In the genomic region with DNA sequence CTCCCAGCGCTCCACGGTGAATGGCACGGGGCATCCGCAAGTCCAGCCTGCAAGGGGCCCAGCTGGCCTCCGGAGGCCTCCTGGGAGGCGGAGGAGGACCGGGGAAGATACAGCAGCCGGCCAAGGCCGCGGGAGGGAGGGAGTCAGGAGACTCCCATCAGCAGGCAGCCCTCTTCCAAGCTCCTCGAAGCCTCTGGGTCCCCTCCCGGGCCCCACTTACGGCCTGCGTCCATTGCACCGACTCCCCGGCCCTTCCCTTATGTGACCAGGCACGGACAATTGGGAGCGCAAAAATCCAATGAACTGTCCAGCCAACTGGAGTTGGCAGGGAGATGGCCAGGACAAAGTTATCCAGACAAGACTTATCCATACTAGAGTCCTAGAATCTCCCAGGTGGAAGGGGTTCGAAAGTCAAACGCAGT, we compare ENCODE assay signal across 8 cellular contexts. TPM values are rescaled to one million over a fixed set of nuclear protein-coding genes. Genes with fewer than 3 reads are reported as not detected.
DNase-seq lines count a peak whose midpoint lies in the region; ATAC-seq, FAIRE-seq and TF ChIP-seq lines count a peak whose summit lies in the region.

No MANE protein-coding gene starts in this region.

- peaks cover 25% of the 10 kb centered on the region for H3K4me1 ChIP-seq in A549
- peaks cover 23% of the 10 kb centered on the region for H3K4me1 ChIP-seq in HUES48 (ENCODE audit: control insufficient read depth, insufficient read depth, low read length)
- H3K4me1 ChIP-seq in tibial nerve, result peaks cover 0 to 64% (median 13%) of the 10 kb centered on the region in 4 donors

- TF ChIP-seq POLR2A in A549 (IDR thresholded peaks at IDR 0.05; ENCODE audit: low read length), result 0 out of 2 replicates have a peak, but pooled peaks have one; percentile 1
- no peak for TF ChIP-seq POLR2A in lower leg skin (IDR thresholded peaks at IDR 0.05)
- no peak for TF ChIP-seq POLR2A in tibial nerve (IDR thresholded peaks at IDR 0.05)

- TF ChIP-seq EP300 in A549 (IDR thresholded peaks at IDR 0.05) (no peak), tibial nerve (IDR thresholded peaks at IDR 0.05) (no peak)

- no peak for FAIRE-seq in A549 (lab: Jason Lieb, UNC)

- DNase-seq in A549 (ENCODE audit: low read depth in 1 of 2, low spot score in 1 of 2), result peak in 1 of 2 experiments; percentile 57
- peak in 1 of 61 donors; percentile 47 for DNase-seq in caudate nucleus (lab: John Stamatoyannopoulos, UW)
- DNase-seq in lower leg skin (ENCODE audit: low spot score in 2 of 2), result no peak
- DNase-seq in tibial nerve (ENCODE audit: low spot score in 2 of 2), result no peak
- DNase-seq in activated CD8-positive, alpha-beta memory T cell treated with anti-CD3 and anti-CD28 coated beads, Interleukin-2, amount 50 U/mL, for 4 hours, result no peak

- intact Hi-C loops in lower leg skin (cut with DNase I; ENCODE audit: low total_unique reads), result no loop called here

- no peaks in the 10 kb centered on the region for H3K27me3 ChIP-seq in HUES48 (ENCODE audit: control insufficient read depth, insufficient read depth, low read length)
- no peaks in the 10 kb centered on the region for H3K27me3 ChIP-seq in tibial nerve

- H3K4me3 ChIP-seq in A549 (peak overlapping the region; percentile 66), HUES48 (ENCODE audit: low read depth, low read length) (peak overlapping the region; percentile 85), lower leg skin (ENCODE audit: low read depth, poor library complexity, severe bottlenecking) (peak overlapping the region; percentile 48), tibial nerve (peak overlapping the region; percentile 49 to 87 (median 80))

- H3K9ac ChIP-seq in HUES48 (ENCODE audit: low read depth, low read length), result peak overlapping the region; percentile 71

- H3K36me3 ChIP-seq in HUES48 (ENCODE audit: control insufficient read depth, insufficient read depth, low read length) (peaks cover 37% of the 10 kb centered on the region), tibial nerve (peaks cover 0 to 22% (median 0%) of the 10 kb centered on the region in 3 donors)

- CTCF ChIA-PET in A549 (lab: Yijun Ruan, JAX), result interaction anchor here (0.6 to 32.8 kb wide), 12 partner anchors 7 to 242 kb away, joined by 3 to 851 read pairs (median 4); a partner anchor contains a TSS

- WGBS in A549 (ENCODE audit: missing lambda C conversion rate), result 4% methylated on average over 20 of the region's 20 CpGs
- 5 to 6% methylated on average over 12 to 17 of the region's 20 CpGs for WGBS in lower leg skin, 2 donors
- 0 to 6% methylated on average over 10 to 14 of the region's 20 CpGs for WGBS in tibial nerve, 2 donors

- TF ChIP-seq CTCF in A549 (IDR thresholded peaks at IDR 0.05) (no peak), lower leg skin (IDR thresholded peaks at IDR 0.05) (no peak), tibial nerve (IDR thresholded peaks at IDR 0.05) (no peak)

- H3K27ac ChIP-seq in A549, result peak overlapping the region; percentile 73 to 89
- peak overlapping the region; percentile 86 for H3K27ac ChIP-seq in HUES48 (ENCODE audit: low read depth, low read length)
- peak overlapping the region; percentile 72 for H3K27ac ChIP-seq in caudate nucleus (ENCODE audit: low read depth, low read length)
- peak overlapping the region; percentile 78 to 92 (median 88) for H3K27ac ChIP-seq in tibial nerve

- peak; percentile 64 to 69 for ATAC-seq in A549
- no peak for ATAC-seq in HG03139 (IDR thresholded peaks at IDR 0.05; ENCODE audit: unreplicated experiment)
- no peak for ATAC-seq in HG03342 (IDR thresholded peaks at IDR 0.05; ENCODE audit: unreplicated experiment)

- no peak for TF ChIP-seq RAD21 in A549 (conservative IDR thresholded peaks at IDR 0.05 in 1 of 2, IDR thresholded peaks at IDR 0.05 in 1 of 2)

- H3K4me2 ChIP-seq in A549, result peak overlapping the region; percentile 88

- H3K9me3 ChIP-seq in A549 (no peaks in the 10 kb centered on the region), HUES48 (ENCODE audit: control insufficient read depth, insufficient read depth, low read length) (no peaks in the 10 kb centered on the region), tibial nerve (no peaks in the 10 kb centered on the region)

- POLR2A ChIA-PET in A549 (lab: Yijun Ruan, JAX), result interaction anchor here (0.6 to 3.4 kb wide), 8 partner anchors 8 to 102 kb away, joined by 3 to 40 read pairs (median 4); no protein-coding TSS in a partner anchor

TF ChIP-seq in A549, 52 proteins besides CTCF, POLR2A, EP300 and RAD21:
- TF ChIP-seq RARB (CRISPR knock-in tag; IDR thresholded peaks at IDR 0.05) (no peak), FOSL2 (IDR thresholded peaks at IDR 0.05) (no peak), FOSL2 (CRISPR knock-in tag; IDR thresholded peaks at IDR 0.05) (no peak), MAFK (IDR thresholded peaks at IDR 0.05; ENCODE audit: partially characterized antibody) (no peak), RFX5 (IDR thresholded peaks at IDR 0.05) (no peak), EHMT2 (IDR thresholded peaks at IDR 0.05; ENCODE audit: low read depth) (no peak)
- TF ChIP-seq, protein P1, sequence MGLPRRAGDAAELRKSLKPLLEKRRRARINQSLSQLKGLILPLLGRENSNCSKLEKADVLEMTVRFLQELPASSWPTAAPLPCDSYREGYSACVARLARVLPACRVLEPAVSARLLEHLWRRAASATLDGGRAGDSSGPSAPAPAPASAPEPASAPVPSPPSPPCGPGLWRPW (IDR thresholded peaks at IDR 0.05), result no peak

RNA-seq across cellular contexts. Expression of a gene that starts 0.7 kb away (rescaled TPM):
- polyA plus RNA-seq in A549 (2011; rRNA removed) (206 and 213 TPM in 2 replicates), A549 (2017; fragmentation: RNase III; extraction: RNeasy Plus Mini Kit Qiagen cat#74134 plus additional on column Dnase treatment) (403 to 506 TPM (median 446 TPM) in 3 replicates)
- polyA plus RNA-seq in A549 (2012; cell fraction: cytosol; rRNA removed), result 330 and 384 TPM in 2 replicates
- 1,238 and 1,252 TPM in 2 replicates for polyA plus RNA-seq in A549 (2012; cell fraction: nucleus; rRNA removed)
- 165 and 194 TPM in 2 replicates for polyA minus RNA-seq in A549 (2011; rRNA and poly(A)+ RNA removed)
- total RNA-seq in lower leg skin (100 to 1,000 TPM; 109 to 237 (median 139) TPM), tibial nerve (100 to 1,000 TPM; 349 to 553 (median 488) TPM)

RNA-seq across cellular contexts. Expression of a gene that starts 17.2 kb away (rescaled TPM):
- 7.5 and 8.5 TPM in 2 replicates for polyA plus RNA-seq in A549 (2011; rRNA removed)
- polyA plus RNA-seq in A549 (2012; cell fraction: cytosol; rRNA removed), result 45.3 and 47.5 TPM in 2 replicates
- 188 and 231 TPM in 2 replicates for polyA plus RNA-seq in A549 (2012; cell fraction: nucleus; rRNA removed)
- 39.7 to 54.3 TPM (median 45.3 TPM) in 3 replicates for polyA plus RNA-seq in A549 (2017; fragmentation: RNase III; extraction: RNeasy Plus Mini Kit Qiagen cat#74134 plus additional on column Dnase treatment)
- 5.4 and 5.8 TPM in 2 replicates for polyA minus RNA-seq in A549 (2011; rRNA and poly(A)+ RNA removed)
- total RNA-seq in lower leg skin, result 1 to 10 TPM; 4.5 to 7.0 (median 5.1) TPM
- 10 to 100 TPM in 3 of 4 donors, 1 to 10 TPM in 1; 4.4 to 27.3 (median 16.2) TPM for total RNA-seq in tibial nerve

Comparison
In these comparisons a context has a peak if more than half of its experiments do, and no peak if none do; other contexts are left out.
1. ATAC-seq: peak in A549 (2 of 2); none in HG03139 (single experiment) and HG03342 (single experiment).
2. Peak in every context shown above with its lines, with median percentiles within 50 percentile points of each other: H3K27ac ChIP-seq and H3K4me3 ChIP-seq.